ENCODE assay signal across 15 cellular contexts in genomic region chr6:145139451-145139850, GRCh38.
A peak's percentile ranks its signal among the peaks of the same experiment; 100 is the strongest.
DNase-seq lines count a peak whose midpoint lies in the region; ATAC-seq and TF ChIP-seq lines count a peak whose summit lies in the region.
"Had no signal": no experiment of that assay in that cellular context is flagged by ENCODE, and none has a peak within 500 bp of the region (broad histone marks: within the 10 kb centered on the region; RNA-seq: fewer than 3 reads in every experiment).

No MANE protein-coding gene starts in this region.

- H3K27me3 Mint-ChIP-seq in brain = no peaks in the 10 kb centered on the region
- no peaks in the 10 kb centered on the region for H3K27me3 Mint-ChIP-seq in neural crest cell (ENCODE audit: low read depth)
- H3K27me3 Mint-ChIP-seq in T-helper 17 cell = peaks cover 24% of the 10 kb centered on the region

- H3K36me3 Mint-ChIP-seq in brain = no peaks in the 10 kb centered on the region
- peaks cover 4% of the 10 kb centered on the region for H3K36me3 Mint-ChIP-seq in neural crest cell (ENCODE audit: low read depth)
- H3K36me3 Mint-ChIP-seq in T-helper 17 cell (ENCODE audit: low read depth) = no peaks in the 10 kb centered on the region
- H3K36me3 Mint-ChIP-seq: natural killer cell had no signal

- peak overlapping the region in 2 of 5 experiments; percentile 41 to 48 for H3K4me3 Mint-ChIP-seq in brain
- H3K4me3 Mint-ChIP-seq in neural crest cell = peak overlapping the region; percentile 50
- no peak overlapping the region for H3K4me3 Mint-ChIP-seq in T-helper 17 cell
- H3K4me3 Mint-ChIP-seq: natural killer cell had no signal

- H3K9me3 Mint-ChIP-seq in brain (peaks cover 0 to 4% (median 0%) of the 10 kb centered on the region in 5 experiments), neural crest cell (peaks cover 3% of the 10 kb centered on the region)
- H3K9me3 Mint-ChIP-seq: natural killer cell had no signal

- TF ChIP-seq CTCF in brain (conservative IDR thresholded peaks at IDR 0.05) (no peak), neural crest cell (conservative IDR thresholded peaks at IDR 0.05) (no peak)

- H3K27me3 ChIP-seq in HUES6 (ENCODE audit: control insufficient read depth, insufficient read depth, low read length) = no peaks in the 10 kb centered on the region
- H3K27me3 ChIP-seq: tibial artery had no signal

- H3K9me3 ChIP-seq in HUES6 (ENCODE audit: control insufficient read depth, insufficient read depth, low read depth, low read length) (no peaks in the 10 kb centered on the region), T-helper 17 cell (ENCODE audit: control insufficient read depth, low read length, poor library complexity, severe bottlenecking) (no peaks in the 10 kb centered on the region)
- H3K9me3 ChIP-seq: tibial artery had no signal

- H3K4me1 ChIP-seq in HUES6 (ENCODE audit: control insufficient read depth, insufficient read depth, low read length) = peaks cover 4% of the 10 kb centered on the region; the same call in 1 of the 2 replicates
- H3K4me1 ChIP-seq: foreskin keratinocyte, tibial artery had no signal

- DNase-seq in NCI-H1930 (lab: John Stamatoyannopoulos, UW) (peak; percentile 30 to 53), neural crest cell (ENCODE audit: low read depth, low spot score) (no peak), T-helper 17 cell (no peak)
- no peak for DNase-seq in stimulated activated CD8-positive, alpha-beta memory T cell treated with anti-CD3 and anti-CD28 coated beads, Interleukin-4, amount 100 ng/mL, for 48 hours
- DNase-seq in NK-92 treated with Interleukin-12 subunit alpha and Interleukin-12 subunit beta, amount 100 ng/mL, for 24 hours (lab: John Stamatoyannopoulos, UW) = no peak
- DNase-seq: foreskin keratinocyte, islet precursor cell, natural killer cell, NCI-H1694 treated with DMSO at 0.1 percent for 48 hours, tibial artery had no signal

- H3K4me1 Mint-ChIP-seq in brain (peaks cover 34% of the 10 kb centered on the region), neural crest cell (peaks cover 43% of the 10 kb centered on the region), T-helper 17 cell (no peaks in the 10 kb centered on the region)
- H3K4me1 Mint-ChIP-seq: natural killer cell had no signal

- no peak overlapping the region for H3K9ac ChIP-seq in HUES6 (ENCODE audit: low read length)

- ATAC-seq in GM18511 (IDR thresholded peaks at IDR 0.05; ENCODE audit: unreplicated experiment) (no peak), T-helper 17 cell (no peak)
- ATAC-seq: foreskin keratinocyte, natural killer cell had no signal

- H3K27ac ChIP-seq in HUES6 (ENCODE audit: low read depth, low read length) = peak overlapping the region; percentile 43; the same call in 1 of the 2 replicates
- H3K27ac ChIP-seq: coronary artery, foreskin keratinocyte, RWPE1, tibial artery had no signal

- no peaks in the 10 kb centered on the region for H3K36me3 ChIP-seq in HUES6 (ENCODE audit: control insufficient read depth, insufficient read depth, low read length)
- H3K36me3 ChIP-seq: tibial artery had no signal

- H3K27ac Mint-ChIP-seq in brain (peak overlapping the region; percentile 74 to 94 (median 79)), neural crest cell (ENCODE audit: unreplicated experiment) (peak overlapping the region; percentile 78), T-helper 17 cell (no peak overlapping the region)
- H3K27ac Mint-ChIP-seq: natural killer cell had no signal

- H3K4me3 ChIP-seq in HUES6 (ENCODE audit: low read depth, low read length) = no peak overlapping the region
- H3K4me3 ChIP-seq: coronary artery, tibial artery had no signal

Comparison
In these comparisons a context has a peak if more than half of its experiments do, and no peak if none do; other contexts are left out.
1. DNase-seq: peak in NCI-H1930 (2 of 2); none in neural crest cell (single experiment), stimulated activated CD8-positive, alpha-beta memory T cell treated with anti-CD3 and anti-CD28 coated beads, Interleukin-4, amount 100 ng/mL, for 48 hours (single experiment), NK-92 treated with Interleukin-12 subunit alpha and Interleukin-12 subunit beta, amount 100 ng/mL, for 24 hours (single experiment) and T-helper 17 cell (0 of 3).